In the genomic region with DNA sequence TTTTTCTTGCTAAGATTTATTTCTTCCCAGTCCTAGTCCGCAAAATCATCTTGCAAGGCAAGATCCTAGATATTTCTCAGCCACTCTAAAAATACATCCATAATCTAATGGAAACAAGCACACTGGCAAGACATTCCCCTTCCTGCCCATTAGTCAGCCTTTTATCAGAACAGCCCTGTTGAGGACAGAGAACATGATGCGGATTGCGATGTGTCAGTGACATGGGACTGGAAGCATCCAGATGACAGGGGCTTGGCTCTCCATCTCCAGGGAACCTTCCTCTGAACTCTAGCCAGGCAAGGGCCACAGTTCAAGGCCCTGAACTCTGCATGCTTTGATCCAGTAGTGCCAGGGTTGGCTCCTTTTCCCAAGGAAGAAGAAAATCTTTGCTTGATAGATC, we compare ENCODE assay signal across 10 cellular contexts.
"Had no signal": no experiment of that assay in that cellular context is flagged by ENCODE, and none has a peak within 500 bp of the region (broad histone marks: within the 10 kb centered on the region; RNA-seq: fewer than 3 reads in every experiment).

No MANE protein-coding gene starts in this region.

- DNase-seq: activated naive CD4-positive, alpha-beta T cell treated with anti-CD3 and anti-CD28 coated beads, Interleukin-2, amount 50 U/mL, for 16 hours; activated T-cell treated with anti-CD3 and anti-CD28 coated beads, Interleukin-2, amount 50 U/mL, for 1 hour; amygdala; colonic mucosa; effector CD4-positive, alpha-beta T cell; stimulated activated CD4-positive, alpha-beta T cell treated with anti-CD3 and anti-CD28 coated beads, Interleukin-4, amount 100 ng/mL, for 4 hours; stimulated activated naive CD8-positive, alpha-beta T cell treated with anti-CD3 and anti-CD28 coated beads, Interleukin-15, amount 100 ng/mL, for 72 hours; testis had no signal

- H3K4me1 ChIP-seq: breast epithelium, colonic mucosa, testis had no signal

- H3K4me3 ChIP-seq: breast epithelium, colonic mucosa, skin epidermis, testis had no signal

- H3K27me3 ChIP-seq: breast epithelium, colonic mucosa, testis had no signal

- ATAC-seq: stimulated activated naive CD8-positive, alpha-beta T cell treated with anti-CD3 and anti-CD28 coated beads, Interleukin-15, amount 100 ng/mL, for 72 hours had no signal

- H3K9me3 ChIP-seq: breast epithelium, colonic mucosa, testis had no signal

- H3K27ac ChIP-seq: breast epithelium, colonic mucosa, skin epidermis, testis had no signal
